8 cellular contexts compared by ENCODE assay signal in genomic region chr19:58021541-58022282, GRCh38. TPM values are rescaled to one million over a fixed set of nuclear protein-coding genes. Genes with fewer than 3 reads are reported as not detected.
A peak's percentile ranks its signal among the peaks of the same experiment; 100 is the strongest.
DNase-seq lines count a peak whose midpoint lies in the region; ATAC-seq and TF ChIP-seq lines count a peak whose summit lies in the region.

No MANE protein-coding gene starts in this region.

- no peak overlapping the region for H3K4me3 Mint-ChIP-seq in stimulated activated naive CD8-positive, alpha-beta T cell treated with anti-CD3 and anti-CD28 coated beads, Interleukin-15, amount 100 ng/mL, for 72 hours

- H3K27ac Mint-ChIP-seq in stimulated activated naive CD8-positive, alpha-beta T cell treated with anti-CD3 and anti-CD28 coated beads, Interleukin-15, amount 100 ng/mL, for 72 hours = peak overlapping the region; percentile 62 to 94

- no peaks in the 10 kb centered on the region for H3K27me3 Mint-ChIP-seq in stimulated activated naive CD8-positive, alpha-beta T cell treated with anti-CD3 and anti-CD28 coated beads, Interleukin-15, amount 100 ng/mL, for 72 hours

- H3K27me3 ChIP-seq in H7 (ENCODE audit: control insufficient read depth, insufficient read depth, low read length) = no peaks in the 10 kb centered on the region

- H3K4me1 Mint-ChIP-seq in stimulated activated naive CD8-positive, alpha-beta T cell treated with anti-CD3 and anti-CD28 coated beads, Interleukin-15, amount 100 ng/mL, for 72 hours = no peaks in the 10 kb centered on the region

- no peaks in the 10 kb centered on the region for H3K36me3 ChIP-seq in H7 (replicated peaks; ENCODE audit: control insufficient read depth, insufficient read depth, low read length)

- H3K9me3 Mint-ChIP-seq in stimulated activated naive CD8-positive, alpha-beta T cell treated with anti-CD3 and anti-CD28 coated beads, Interleukin-15, amount 100 ng/mL, for 72 hours = peaks cover 16 to 42% of the 10 kb centered on the region in 2 donors

- no peak overlapping the region for H3K4me3 ChIP-seq in H7 (ENCODE audit: insufficient read depth, low read depth, low read length)

- TF ChIP-seq CTCF in AG09319 (IDR thresholded peaks at IDR 0.05; ENCODE audit: low read depth, low read length) = peak; percentile 32

- peak; percentile 95 for ATAC-seq in stimulated activated naive CD8-positive, alpha-beta T cell treated with anti-CD3 and anti-CD28 coated beads, Interleukin-15, amount 100 ng/mL, for 72 hours

- DNase-seq in AG09319 (ENCODE audit: extremely low read depth, low read depth) (no peak), H7 (peak; percentile 86), RPMI7951 (ENCODE audit: low read depth) (peak; percentile 64), cerebellum (ENCODE audit: low spot score) (peak; percentile 92), left kidney (ENCODE audit: low read depth, low spot score) (peak; percentile 94), UCSD-AML1 (lab: John Stamatoyannopoulos, UW; ENCODE audit: unreplicated experiment) (no peak), glomerular visceral epithelial cell (ENCODE audit: extremely low spot score) (no peak)
- peak; percentile 67 to 69 for DNase-seq in stimulated activated naive CD8-positive, alpha-beta T cell treated with anti-CD3 and anti-CD28 coated beads, Interleukin-15, amount 100 ng/mL, for 72 hours

RNA-seq across cellular contexts. Expression of gene ZSCAN1, which starts 12.1 kb away (rescaled TPM):
- total RNA-seq in H7 (2014; rRNA removed; shearing (Covaris generic)) = not detected in 2 replicates
- not detected in 2 replicates for total RNA-seq in RPMI7951 (2014; rRNA removed; shearing (Covaris generic))
- 0.36 TPM for total RNA-seq in cerebellum

RNA-seq across cellular contexts. Expression of gene ZNF606, which starts 19.1 kb away (rescaled TPM):
- 16.9 and 19.7 TPM in 2 replicates for total RNA-seq in H7 (2014; rRNA removed; shearing (Covaris generic))
- total RNA-seq in RPMI7951 (2014; rRNA removed; shearing (Covaris generic)) = 6.4 and 8.6 TPM in 2 replicates
- 55.9 TPM for total RNA-seq in cerebellum

RNA-seq across cellular contexts. Expression of gene ZNF135, which starts 37.4 kb away (rescaled TPM):
- 0.07 TPM in 1 of 2 replicates, not detected in the other for total RNA-seq in H7 (2014; rRNA removed; shearing (Covaris generic))
- 0.72 and 0.88 TPM in 2 replicates for total RNA-seq in RPMI7951 (2014; rRNA removed; shearing (Covaris generic))
- total RNA-seq in cerebellum = 19.3 TPM

RNA-seq across cellular contexts. Expression of gene C19orf18, which starts 47.4 kb away (rescaled TPM):
- total RNA-seq in H7 (2014; rRNA removed; shearing (Covaris generic)) = 0.38 TPM in 1 of 2 replicates, not detected in the other
- not detected in 2 replicates for total RNA-seq in RPMI7951 (2014; rRNA removed; shearing (Covaris generic))
- total RNA-seq in cerebellum = 0.45 TPM

Comparison
In these comparisons a context has a peak if more than half of its experiments do, and no peak if none do; other contexts are left out.
1. DNase-seq: peak in H7 (single experiment), RPMI7951 (single experiment), cerebellum (single experiment), left kidney (single experiment) and stimulated activated naive CD8-positive, alpha-beta T cell treated with anti-CD3 and anti-CD28 coated beads, Interleukin-15, amount 100 ng/mL, for 72 hours (2 of 2); none in AG09319 (single experiment), UCSD-AML1 (single experiment) and glomerular visceral epithelial cell (single experiment).
2. RNA of gene ZNF135, which starts 37.4 kb away (total RNA-seq): 19.3 TPM in cerebellum (single experiment); 0.72 to 0.88 TPM in RPMI7951 and 0.07 TPM in H7; every median in the first group is over 10 times any median in the second.